23 cellular contexts compared by ENCODE assay signal in the genomic region with DNA sequence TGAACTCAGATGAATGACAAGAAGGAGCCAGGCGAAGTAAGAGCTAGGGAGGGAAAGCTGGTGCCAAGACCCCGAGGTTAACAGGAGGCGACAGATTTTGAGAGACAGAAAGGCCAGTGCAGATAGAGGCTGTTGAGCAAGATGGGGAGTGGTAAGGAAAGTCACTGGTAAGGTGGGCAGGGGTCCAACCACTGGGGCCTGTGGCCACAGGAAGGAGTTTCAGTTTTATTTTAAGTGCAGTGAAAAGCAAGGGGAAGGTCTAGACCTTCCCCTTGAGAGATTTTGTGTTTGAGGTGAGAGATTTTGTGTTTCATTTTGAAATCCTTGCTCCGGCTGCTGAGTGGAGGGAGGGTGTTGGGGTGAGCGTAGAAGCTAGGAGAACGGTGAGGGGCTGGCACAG.
"Had no signal": no experiment of that assay in that cellular context is flagged by ENCODE, and none has a peak within 500 bp of the region (broad histone marks: within the 10 kb centered on the region; RNA-seq: fewer than 3 reads in every experiment).

No MANE protein-coding gene starts in this region.

- H3K27ac ChIP-seq: epithelial cell of prostate, esophagus muscularis mucosa, gastroesophageal sphincter, left lung, neural progenitor cell, ovary, right atrium auricular region, suprapubic skin, thyroid gland, uterus had no signal

- H3K4me1 ChIP-seq: gastroesophageal sphincter, left lung, right atrium auricular region, suprapubic skin, thyroid gland, uterus had no signal

- H3K9me3 Mint-ChIP-seq: stimulated activated effector memory CD8-positive, alpha-beta T cell treated with anti-CD3 and anti-CD28 coated beads, Interleukin-12 subunit alpha, Interleukin-12 subunit beta, amount 100 ng/mL, for 72 hours; type B pancreatic cell had no signal

- H3K27ac Mint-ChIP-seq: neural progenitor cell; stimulated activated effector memory CD8-positive, alpha-beta T cell treated with anti-CD3 and anti-CD28 coated beads, Interleukin-12 subunit alpha, Interleukin-12 subunit beta, amount 100 ng/mL, for 72 hours; type B pancreatic cell had no signal

- H3K9me3 ChIP-seq: esophagus muscularis mucosa, gastroesophageal sphincter, left lung, ovary, right atrium auricular region, suprapubic skin, thyroid gland, uterus had no signal

- DNase-seq: effector memory CD4-positive, alpha-beta T cell; glutamatergic neuron; islet precursor cell; left lung; mesenchymal stem cell; midbrain; nucleus accumbens; ovary; stimulated activated CD4-positive, alpha-beta T cell treated with anti-CD3 and anti-CD28 coated beads, Interleukin-4, amount 100 ng/mL, for 1 hour; stimulated activated CD8-positive, alpha-beta memory T cell treated with anti-CD3 and anti-CD28 coated beads, Interleukin-4, amount 100 ng/mL, for 48 hours; stimulated activated naive CD8-positive, alpha-beta T cell treated with anti-CD3 and anti-CD28 coated beads, Interleukin-15, Interleukin-2, amounts not matched to agents 100 U/mL and 50 U/mL, for 24 hours; thyroid gland; uterus had no signal

- H3K36me3 Mint-ChIP-seq: neural progenitor cell; stimulated activated effector memory CD8-positive, alpha-beta T cell treated with anti-CD3 and anti-CD28 coated beads, Interleukin-12 subunit alpha, Interleukin-12 subunit beta, amount 100 ng/mL, for 72 hours; type B pancreatic cell had no signal

- H3K4me1 Mint-ChIP-seq: stimulated activated effector memory CD8-positive, alpha-beta T cell treated with anti-CD3 and anti-CD28 coated beads, Interleukin-12 subunit alpha, Interleukin-12 subunit beta, amount 100 ng/mL, for 72 hours had no signal

- H2AFZ ChIP-seq: neural progenitor cell had no signal

- H3K4me3 Mint-ChIP-seq: neural progenitor cell; stimulated activated effector memory CD8-positive, alpha-beta T cell treated with anti-CD3 and anti-CD28 coated beads, Interleukin-12 subunit alpha, Interleukin-12 subunit beta, amount 100 ng/mL, for 72 hours; type B pancreatic cell had no signal

- H3K4me3 ChIP-seq: esophagus muscularis mucosa, gastroesophageal sphincter, left lung, lung, neural progenitor cell, ovary, right atrium auricular region, smooth muscle cell, suprapubic skin, thyroid gland, uterus had no signal

- H3K4me2 ChIP-seq: neural progenitor cell, smooth muscle cell had no signal

- H3K36me3 ChIP-seq: esophagus muscularis mucosa, gastroesophageal sphincter, left lung, neural progenitor cell, ovary, right atrium auricular region, suprapubic skin, thyroid gland, uterus had no signal

- ATAC-seq: gastroesophageal sphincter; left lung; stimulated activated effector memory CD8-positive, alpha-beta T cell treated with anti-CD3 and anti-CD28 coated beads, Interleukin-12 subunit alpha, Interleukin-12 subunit beta, amount 100 ng/mL, for 72 hours; stimulated activated naive CD8-positive, alpha-beta T cell treated with anti-CD3 and anti-CD28 coated beads, Interleukin-15, Interleukin-2, amounts not matched to agents 100 U/mL and 50 U/mL, for 24 hours had no signal

- H3K9ac ChIP-seq: neural progenitor cell had no signal

- H3K27me3 ChIP-seq: esophagus muscularis mucosa, gastroesophageal sphincter, neural progenitor cell, ovary, right atrium auricular region, thyroid gland, uterus had no signal
